Comparison of ENCODE assay signal across 8 cellular contexts in the genomic region with DNA sequence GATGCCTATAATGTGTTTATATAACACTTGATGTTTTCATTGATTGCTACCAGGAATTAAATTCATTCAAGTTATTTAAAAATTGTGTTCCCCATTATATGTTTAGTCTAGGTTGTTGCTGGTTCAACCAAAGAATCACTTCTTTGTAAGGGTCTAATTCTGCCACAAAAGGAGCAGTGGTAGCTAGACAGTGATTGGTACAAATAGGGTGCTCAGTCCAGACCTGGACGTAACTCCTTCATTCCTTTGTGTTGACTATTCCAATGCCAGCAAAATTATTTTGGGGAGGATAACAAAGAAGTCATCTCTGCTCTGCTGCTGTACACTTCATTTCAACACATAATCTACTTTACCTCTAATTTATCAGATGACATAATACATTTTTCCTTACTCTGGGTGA. TPM values are rescaled to one million over a fixed set of nuclear protein-coding genes. Genes with fewer than 3 reads are reported as not detected.
DNase-seq lines count a peak whose midpoint lies in the region; ATAC-seq and TF ChIP-seq lines count a peak whose summit lies in the region.

No MANE protein-coding gene starts in this region.

- no peak for TF ChIP-seq CTCF in colonic mucosa (IDR thresholded peaks at IDR 0.05)

- no peak overlapping the region for H3K27ac ChIP-seq in colonic mucosa

- H3K4me1 ChIP-seq in colonic mucosa: peaks cover 5% of the 10 kb centered on the region

- POLR2A ChIA-PET in naive thymus-derived CD8-positive, alpha-beta T cell (lab: Charles Lee): no interaction called here

- no peaks in the 10 kb centered on the region for H3K36me3 ChIP-seq in colonic mucosa

- peak overlapping the region in 7 of 10 donors; percentile 4 to 100 (median 96) for H3K27ac Mint-ChIP-seq in naive thymus-derived CD8-positive, alpha-beta T cell

- H3K4me3 ChIP-seq in colonic mucosa: peak overlapping the region; percentile 86

- peaks cover 0 to 5% (median 5%) of the 10 kb centered on the region in 3 donors for H3K36me3 Mint-ChIP-seq in naive thymus-derived CD8-positive, alpha-beta T cell

- ATAC-seq in naive thymus-derived CD8-positive, alpha-beta T cell: no peak
- ATAC-seq in HG03469 (IDR thresholded peaks at IDR 0.05; ENCODE audit: unreplicated experiment) (no peak), GM21360 (IDR thresholded peaks at IDR 0.05; ENCODE audit: unreplicated experiment) (no peak)

- peaks cover 29 to 56% (median 55%) of the 10 kb centered on the region in 4 donors for H3K4me1 Mint-ChIP-seq in naive thymus-derived CD8-positive, alpha-beta T cell

- peak; percentile 8 for DNase-seq in Ammon's horn (ENCODE audit: low spot score)
- DNase-seq in LHCN-M2 (ENCODE audit: low read depth): peak; percentile 19
- DNase-seq in colonic mucosa: no peak
- DNase-seq in naive thymus-derived CD8-positive, alpha-beta T cell: no peak
- no peak for DNase-seq in GDM1 (lab: John Stamatoyannopoulos, UW)
- no peak for DNase-seq in NCI-H2107 treated with DMSO at 0.1 percent for 48 hours (lab: John Stamatoyannopoulos, UW; ENCODE audit: unreplicated experiment)

- H3K27me3 ChIP-seq in colonic mucosa: no peaks in the 10 kb centered on the region

- H3K9me3 Mint-ChIP-seq in naive thymus-derived CD8-positive, alpha-beta T cell: peaks cover 0 to under 1% (median 0%) of the 10 kb centered on the region in 9 donors

- H3K4me3 Mint-ChIP-seq in naive thymus-derived CD8-positive, alpha-beta T cell: peak overlapping the region; percentile 96 to 100 (median 99)

- intact Hi-C loops in colonic mucosa (cut with DNase I): no loop called here

- H3K9ac ChIP-seq in colonic mucosa (ENCODE audit: low read depth in 2 of 2, low read length in 2 of 2): peak overlapping the region in 1 of 2 donors; percentile 93

- H3K9me3 ChIP-seq in colonic mucosa: no peaks in the 10 kb centered on the region

- H3K27me3 Mint-ChIP-seq in naive thymus-derived CD8-positive, alpha-beta T cell: peaks cover 0 to 7% (median 0%) of the 10 kb centered on the region in 5 donors

RNA-seq across cellular contexts. Expression of gene CHMP2B, which starts 1.2 kb away (rescaled TPM):
- total RNA-seq in LHCN-M2 (2014; rRNA removed): 31.1 and 33.9 TPM in 2 replicates
- polyA plus RNA-seq in LHCN-M2 (2012): 13.9 TPM
- total RNA-seq in colonic mucosa: 100 to 1,000 TPM in 1 of 2 donors, 10 to 100 TPM in 1; 80.2 to 103 TPM
- 10 to 100 TPM; 25.6 to 27.3 TPM for total RNA-seq in naive thymus-derived CD8-positive, alpha-beta T cell
- 10 to 100 TPM; 41.8 to 57.0 (median 48.6) TPM for polyA plus RNA-seq in naive thymus-derived CD8-positive, alpha-beta T cell

RNA-seq across cellular contexts. Expression of gene POU1F1, which starts 48.1 kb away (rescaled TPM):
- total RNA-seq in LHCN-M2 (2014; rRNA removed) (not detected in 2 replicates), colonic mucosa (not detected)
- polyA plus RNA-seq in LHCN-M2 (2012): not detected
- not detected for total RNA-seq in naive thymus-derived CD8-positive, alpha-beta T cell
- not detected for polyA plus RNA-seq in naive thymus-derived CD8-positive, alpha-beta T cell

Comparison
In these comparisons a context has a peak if more than half of its experiments do, and no peak if none do; other contexts are left out.
1. DNase-seq: peak in Ammon's horn (single experiment) and LHCN-M2 (single experiment); none in colonic mucosa (single experiment), naive thymus-derived CD8-positive, alpha-beta T cell (0 of 10), GDM1 (single experiment) and NCI-H2107 treated with DMSO at 0.1 percent for 48 hours (single experiment).